ENCODE assay signal across 8 cellular contexts in the genomic region with DNA sequence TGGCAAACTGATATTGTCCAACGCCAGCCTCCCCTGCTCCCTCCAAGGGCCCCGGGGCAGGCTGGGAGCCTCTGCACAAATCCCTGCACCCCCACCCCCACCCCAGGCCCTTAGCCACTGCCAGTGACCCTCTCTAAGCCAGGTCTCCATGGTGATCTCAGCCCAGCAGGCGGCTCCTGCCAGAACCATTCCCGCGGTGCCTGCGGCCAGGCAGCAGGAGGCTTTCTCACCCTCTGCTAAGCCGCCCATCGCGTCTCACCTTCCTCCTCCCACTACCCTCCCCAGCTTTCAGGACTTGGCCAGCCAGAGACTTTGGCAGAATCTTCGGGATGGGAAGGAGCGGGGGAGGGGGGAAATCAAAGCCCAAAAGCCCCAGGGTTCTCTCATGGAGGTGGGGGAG. TPM values are rescaled to one million over a fixed set of nuclear protein-coding genes. Genes with fewer than 3 reads are reported as not detected.
DNase-seq lines count a peak whose midpoint lies in the region; ATAC-seq and TF ChIP-seq lines count a peak whose summit lies in the region.

No MANE protein-coding gene starts in this region.

- in situ Hi-C loops in astrocyte of the spinal cord (cut with HindIII; ENCODE audit: low sequenced_read_pairs): no loop called here

- H3K9me3 ChIP-seq in HUES64 (ENCODE audit: insufficient read depth, low read depth, low read length): no peaks in the 10 kb centered on the region

- peak overlapping the region; percentile 42; the same call in 1 of the 2 replicates for H3K9ac ChIP-seq in HUES64 (ENCODE audit: low read depth, low read length)

- DNase-seq in astrocyte of the spinal cord (ENCODE audit: low read depth, low spot score) (peak; percentile 93), iris pigment epithelial cell (ENCODE audit: low read depth) (peak; percentile 84)
- no peak for DNase-seq in stimulated activated naive CD4-positive, alpha-beta T cell treated with Interleukin-2 at 50 U/mL for 16 hours (lab: John Stamatoyannopoulos, UW)

- WGBS in HUES64: 9% methylated on average over 11 of the region's 11 CpGs

- peaks cover 51% of the 10 kb centered on the region for H3K4me1 ChIP-seq in HUES64 (ENCODE audit: insufficient read depth, low read length)

- peaks cover 10% of the 10 kb centered on the region; the same call in 1 of the 2 replicates for H3K36me3 ChIP-seq in HUES64 (ENCODE audit: insufficient read depth, low read length)

- peak overlapping the region; percentile 45; the same call in 1 of the 2 replicates for H3K27ac ChIP-seq in HUES64 (ENCODE audit: low read depth, low read length)
- H3K27ac ChIP-seq in temporal lobe (ENCODE audit: low read depth, low read length): peak overlapping the region; percentile 82

- no peak overlapping the region for H3K4me3 ChIP-seq in HUES64 (ENCODE audit: low read length)
- H3K4me3 ChIP-seq in astrocyte of the spinal cord (ENCODE audit: low read depth, low read length): no peak overlapping the region

- no peak for ATAC-seq in HG02884 (IDR thresholded peaks at IDR 0.05; ENCODE audit: unreplicated experiment)
- no peak for ATAC-seq in HG03139 (IDR thresholded peaks at IDR 0.05; ENCODE audit: unreplicated experiment)
- ATAC-seq in HG02852 (IDR thresholded peaks at IDR 0.05; ENCODE audit: unreplicated experiment): no peak

- no peaks in the 10 kb centered on the region for H3K27me3 ChIP-seq in HUES64 (ENCODE audit: insufficient read depth, low read length)

- TF ChIP-seq CTCF in astrocyte of the spinal cord (IDR thresholded peaks at IDR 0.05; ENCODE audit: low read depth, low read length): no peak

RNA-seq across cellular contexts. Expression of gene WASF2, which starts 46.8 kb away (rescaled TPM):
- polyA plus RNA-seq in HUES64 (2013, experiment 1 of 2): 39.8 TPM
- polyA plus RNA-seq in HUES64 (2013, experiment 2 of 2): 49.3 TPM
- 10.1 TPM for total RNA-seq in temporal lobe
